In genomic region chr5:103259705-103260355, GRCh38 we compare ENCODE assay signal across 8 cellular contexts. TPM values are rescaled to one million over a fixed set of nuclear protein-coding genes. Genes with fewer than 3 reads are reported as not detected.
DNase-seq lines count a peak whose midpoint lies in the region; ATAC-seq and TF ChIP-seq lines count a peak whose summit lies in the region.

No MANE protein-coding gene starts in this region.

- peaks cover 17% of the 10 kb centered on the region for H3K4me1 Mint-ChIP-seq in CD8-positive, alpha-beta T cell (ENCODE audit: low read depth)
- H3K4me1 Mint-ChIP-seq in endodermal cell: peaks cover 41% of the 10 kb centered on the region

- 0 to 2% methylated on average over 3 to 19 of the region's 20 CpGs for WGBS in endodermal cell (ENCODE audit: insufficient coverage in 1 of 2, insufficient read length in 1 of 2), 2 experiments

- H3K27ac ChIP-seq in CD8-positive, alpha-beta T cell (ENCODE audit: low read depth, low read length): peak overlapping the region; percentile 19
- H3K27ac ChIP-seq in endodermal cell (ENCODE audit: low read depth, low read length) (peak overlapping the region; percentile 48), uterus (peak overlapping the region; percentile 78 to 85)

- peak overlapping the region; percentile 83 for H3K4me3 ChIP-seq in CD8-positive, alpha-beta T cell (ENCODE audit: low read depth, low read length)
- H3K4me3 ChIP-seq in HAP-1 (peak overlapping the region; percentile 80), endodermal cell (ENCODE audit: low read length) (peak overlapping the region; percentile 91), uterus (peak overlapping the region; percentile 69 to 82)

- CTCF ChIA-PET in CD8-positive, alpha-beta T cell (lab: Charles Lee): no interaction called here

- peak overlapping the region; percentile 40 for H3K9ac ChIP-seq in endodermal cell (ENCODE audit: extremely low read depth, low read length, poor library complexity, severe bottlenecking)

- H3K27me3 Mint-ChIP-seq in CD8-positive, alpha-beta T cell (ENCODE audit: low read depth): peaks cover 7% of the 10 kb centered on the region
- H3K27me3 Mint-ChIP-seq in endodermal cell (ENCODE audit: insufficient read depth): no peaks in the 10 kb centered on the region

- POLR2A ChIA-PET in CD8-positive, alpha-beta T cell (lab: Charles Lee): interaction anchor here (1.1 to 1.8 kb wide), 3 partner anchors 9 to 302 kb away, joined by 3 to 5 read pairs (median 4); partner anchors contain the start of gene NUDT12

- H3K9me3 Mint-ChIP-seq in CD8-positive, alpha-beta T cell: no peaks in the 10 kb centered on the region
- H3K9me3 Mint-ChIP-seq in endodermal cell: no peaks in the 10 kb centered on the region

- no peak for ATAC-seq in CD8-positive, alpha-beta T cell
- ATAC-seq in GM21619 (IDR thresholded peaks at IDR 0.05; ENCODE audit: unreplicated experiment) (no peak), HG02571 (IDR thresholded peaks at IDR 0.05; ENCODE audit: unreplicated experiment) (no peak)

- H3K27ac Mint-ChIP-seq in CD8-positive, alpha-beta T cell: peak overlapping the region; percentile 52
- peak overlapping the region; percentile 87 for H3K27ac Mint-ChIP-seq in endodermal cell

- H3K4me1 ChIP-seq in CD8-positive, alpha-beta T cell (ENCODE audit: insufficient read depth, low read length): peaks cover 11% of the 10 kb centered on the region
- H3K4me1 ChIP-seq in HAP-1 (peaks cover 8% of the 10 kb centered on the region), endodermal cell (ENCODE audit: control insufficient read depth, insufficient read depth, low read length) (peaks cover 8% of the 10 kb centered on the region), uterus (no peaks in the 10 kb centered on the region)

- no peaks in the 10 kb centered on the region for H3K9me3 ChIP-seq in CD8-positive, alpha-beta T cell (ENCODE audit: low read length)
- H3K9me3 ChIP-seq in HAP-1 (no peaks in the 10 kb centered on the region), endodermal cell (ENCODE audit: control insufficient read depth, low read length) (no peaks in the 10 kb centered on the region), uterus (no peaks in the 10 kb centered on the region)

- peak overlapping the region; percentile 88 for H3K4me3 Mint-ChIP-seq in CD8-positive, alpha-beta T cell
- peak overlapping the region; percentile 93 for H3K4me3 Mint-ChIP-seq in endodermal cell

- H3K36me3 ChIP-seq in CD8-positive, alpha-beta T cell (ENCODE audit: insufficient read depth, low read length): no peaks in the 10 kb centered on the region
- H3K36me3 ChIP-seq in HAP-1 (replicated peaks) (no peaks in the 10 kb centered on the region), endodermal cell (ENCODE audit: control insufficient read depth, insufficient read depth, low read length) (no peaks in the 10 kb centered on the region), uterus (no peaks in the 10 kb centered on the region)

- DNase-seq in CD8-positive, alpha-beta T cell: peak in 1 of 7 experiments; percentile 16
- peak; percentile 50 to 61 for DNase-seq in HAP-1 (ENCODE audit: low spot score in 2 of 2)
- DNase-seq in SW480 (ENCODE audit: low spot score): peak; percentile 75
- peak; percentile 80 for DNase-seq in endodermal cell
- DNase-seq in mucosa of gallbladder (ENCODE audit: low spot score): peak; percentile 21
- DNase-seq in uterus: peak in 1 of 2 donors; percentile 27

- intact Hi-C loops in CD8-positive, alpha-beta T cell (cut with DNase I, micrococcal nuclease): loop anchor here (2.0 to 10.0 kb wide), 4 partner anchors 139 to 505 kb away; partner anchors contain the start of genes PAM (in 2 of the 2), GIN1 (in 1 of the 2), NUDT12 (in 1 of the 2) and PPIP5K2 (in 1 of the 2)
- intact Hi-C loops in uterus (cut with DNase I; ENCODE audit: low total_unique reads): no loop called here

- no peak for TF ChIP-seq POLR2A in uterus (IDR thresholded peaks at IDR 0.05)

- in situ Hi-C loops in HAP-1 (cut with MboI; ENCODE audit: low sequenced_read_pairs): no loop called here

- peaks cover 2% of the 10 kb centered on the region for H3K36me3 Mint-ChIP-seq in CD8-positive, alpha-beta T cell
- no peaks in the 10 kb centered on the region for H3K36me3 Mint-ChIP-seq in endodermal cell (ENCODE audit: low read depth)

- no peak for TF ChIP-seq CTCF in CD8-positive, alpha-beta T cell (IDR thresholded peaks at IDR 0.05)
- TF ChIP-seq CTCF in endodermal cell (conservative IDR thresholded peaks at IDR 0.05) (peak; percentile 15), uterus (IDR thresholded peaks at IDR 0.05) (no peak)

- H3K27me3 ChIP-seq in CD8-positive, alpha-beta T cell (ENCODE audit: insufficient read depth, low read length): no peaks in the 10 kb centered on the region
- H3K27me3 ChIP-seq in HAP-1 (ENCODE audit: low read depth): no peaks in the 10 kb centered on the region
- H3K27me3 ChIP-seq in endodermal cell (ENCODE audit: control insufficient read depth, insufficient read depth, low read length, poor library complexity, severe bottlenecking): no peaks in the 10 kb centered on the region
- H3K27me3 ChIP-seq in uterus: no peaks in the 10 kb centered on the region

RNA-seq across cellular contexts. Expression of gene MACIR, which starts 1.3 kb away (rescaled TPM):
- total RNA-seq in CD8-positive, alpha-beta T cell: 1 to 10 TPM; 1.5 TPM
- total RNA-seq in endodermal cell: 10 to 100 TPM; 13.2 to 18.9 TPM
- 27.6 TPM for polyA plus RNA-seq in endodermal cell (2013, experiment 1 of 2)
- polyA plus RNA-seq in endodermal cell (2013, experiment 2 of 2): 21.8 TPM
- total RNA-seq in mucosa of gallbladder: 13.0 TPM
- total RNA-seq in uterus: 10 to 100 TPM in 1 of 4 donors, 1 to 10 TPM in 2, under 1 TPM in 1; 0.51 to 14.9 (median 6.5) TPM

Comparison
In these comparisons a context has a peak if more than half of its experiments do, and no peak if none do; other contexts are left out.
1. H3K27ac ChIP-seq: peak in every context shown above with its lines; median percentile 82 in uterus; 48 in endodermal cell; 19 in CD8-positive, alpha-beta T cell.